24 cellular contexts compared by ENCODE assay signal in the genomic region with DNA sequence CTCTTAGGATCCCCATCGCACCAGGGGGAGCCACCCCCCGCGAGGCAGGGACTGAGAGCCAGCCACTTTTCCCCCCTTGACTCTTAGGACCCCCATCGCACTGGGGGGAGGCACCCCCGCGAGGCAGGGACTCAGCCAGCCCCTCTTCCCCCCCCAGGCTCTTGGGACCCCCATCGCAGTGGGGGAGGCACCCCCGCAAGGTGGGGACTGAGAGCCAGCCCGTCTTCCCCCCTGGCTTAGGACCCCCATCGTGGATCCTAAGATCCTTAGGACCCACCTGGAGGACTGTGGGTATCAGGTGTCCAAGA.
DNase-seq lines count a peak whose midpoint lies in the region; ATAC-seq, FAIRE-seq and TF ChIP-seq lines count a peak whose summit lies in the region.
"Had no signal": no experiment of that assay in that cellular context is flagged by ENCODE, and none has a peak within 500 bp of the region (broad histone marks: within the 10 kb centered on the region; RNA-seq: fewer than 3 reads in every experiment).

No MANE protein-coding gene starts in this region.

- H2AFZ ChIP-seq in K562 (ENCODE audit: low read depth, low read length), result no peak overlapping the region
- H2AFZ ChIP-seq: GM23338 had no signal

- DNase-seq in K562 (ENCODE audit: extremely low read depth in 1 of 4, low spot score in 3 of 4) (no peak), kidney (peak; percentile 49), posterior vena cava (ENCODE audit: low spot score) (peak; percentile 60), putamen (ENCODE audit: low spot score) (no peak), iPS-NIHi7 (ENCODE audit: extremely low spot score) (no peak)
- DNase-seq: 8988T; ACHN; AML-193; BE2C; CD4-positive, alpha-beta T cell; CD8-positive, alpha-beta memory T cell; DMS 273 treated with DMSO at 0.1 percent for 48 hours; DMS79; EL; GDM1; H9 had no signal

- TF ChIP-seq CTCF in K562 (IDR thresholded peaks at IDR 0.05 in 2 of 3, conservative IDR thresholded peaks at IDR 0.05 in 1 of 3; ENCODE audit: insufficient read depth in 2 of 3, low read depth in 1 of 3, low read length in 3 of 3), result no peak
- no peak for TF ChIP-seq CTCF in kidney (IDR thresholded peaks at IDR 0.05; ENCODE audit: borderline replicate concordance, extremely low read depth, insufficient read depth)

- H3K4me2 ChIP-seq in K562 (ENCODE audit: insufficient read depth, low read length), result no peak overlapping the region
- H3K4me2 ChIP-seq: A549; BLaER1 treated with 17β-estradiol and CSF1 and Interleukin-3, amounts not matched to agents 10 nM and 100 nM; GM23338 had no signal

- H3K36me3 ChIP-seq in K562 (ENCODE audit: control insufficient read depth, insufficient read depth, low read length), result no peaks in the 10 kb centered on the region
- no peaks in the 10 kb centered on the region for H3K36me3 ChIP-seq in kidney (ENCODE audit: control insufficient read depth in 1 of 2, insufficient read depth in 2 of 2, low read length in 2 of 2)
- H3K36me3 ChIP-seq: BE2C; BLaER1 treated with 17β-estradiol and CSF1 and Interleukin-3, amounts not matched to agents 10 nM and 100 nM had no signal

- intact Hi-C loops in K562 (cut with micrococcal nuclease) (no loop called here), kidney (cut with DNase I) (no loop called here), posterior vena cava (cut with DNase I) (loop anchor here in 1 of 2 donors (2.0 to 5.0 kb wide), 2 partner anchors 39 to 1209 kb away; no protein-coding TSS in a partner anchor)

- H3K9me1 ChIP-seq in K562 (ENCODE audit: control insufficient read depth, insufficient read depth, low read length), result no peaks in the 10 kb centered on the region

- H3K4me1 ChIP-seq in K562 (replicated peaks in 1 of 2; ENCODE audit: control insufficient read depth in 2 of 2, insufficient read depth in 2 of 2, low read length in 2 of 2), result peaks cover 0 to 13% of the 10 kb centered on the region in 2 experiments; a peak in 1 of 5 replicates
- no peaks in the 10 kb centered on the region for H3K4me1 ChIP-seq in kidney (ENCODE audit: control insufficient read depth in 1 of 2, insufficient read depth in 1 of 2, low read depth in 1 of 2, low read length in 2 of 2)
- H3K4me1 ChIP-seq: A549; BE2C; BLaER1 treated with 17β-estradiol and CSF1 and Interleukin-3, amounts not matched to agents 10 nM and 100 nM had no signal

- no peak for TF ChIP-seq POLR2A in K562 (conservative IDR thresholded peaks at IDR 0.05)

- WGBS in K562 (ENCODE audit: insufficient coverage, low coverage, missing lambda C conversion rate), result 1% methylated on average over 10 of the region's 10 CpGs

- FAIRE-seq in K562 (lab: Jason Lieb, UNC), result no peak
- FAIRE-seq in kidney (lab: Jason Lieb, UNC), result no peak
- FAIRE-seq: A549, D721Med, GM12878, GM19239 had no signal

- H4K20me1 ChIP-seq in K562 (replicated peaks; ENCODE audit: control insufficient read depth, insufficient read depth, low read length), result no peaks in the 10 kb centered on the region
- H4K20me1 ChIP-seq: BLaER1 treated with 17β-estradiol and CSF1 and Interleukin-3, amounts not matched to agents 10 nM and 100 nM had no signal

- TF ChIP-seq EP300 in K562 (IDR thresholded peaks at IDR 0.05; ENCODE audit: low read length), result no peak

- H3K4me3 ChIP-seq in K562, result no peak overlapping the region
- no peak overlapping the region for H3K4me3 ChIP-seq in kidney (ENCODE audit: low read length in 2 of 2)
- H3K4me3 ChIP-seq: A549; BLaER1 treated with 17β-estradiol and CSF1 and Interleukin-3, amounts not matched to agents 10 nM and 100 nM; GM12878; GM23338 had no signal

- no peak for TF ChIP-seq RAD21 in K562 (CRISPR knock-in tag; conservative IDR thresholded peaks at IDR 0.05 in 1 of 2, IDR thresholded peaks at IDR 0.05 in 1 of 2)

- H3K27me3 ChIP-seq in K562 (ENCODE audit: control insufficient read depth in 2 of 2, insufficient read depth in 2 of 2, low read length in 2 of 2), result no peaks in the 10 kb centered on the region
- H3K27me3 ChIP-seq: BE2C; BLaER1 treated with 17β-estradiol and CSF1 and Interleukin-3, amounts not matched to agents 10 nM and 100 nM had no signal

- POLR2A ChIA-PET in K562 (lab: Yijun Ruan, JAX), result no interaction called here

- in situ Hi-C loops in K562 (cut with MboI), result no loop called here

- H3K9me3 ChIP-seq in K562 (replicated peaks; ENCODE audit: control insufficient read depth, insufficient read depth, low read depth, low read length), result no peaks in the 10 kb centered on the region
- H3K9me3 ChIP-seq in kidney (ENCODE audit: control insufficient read depth in 1 of 2, low read length in 2 of 2), result no peaks in the 10 kb centered on the region
- H3K9me3 ChIP-seq: A549, BE2C had no signal

- H3K79me2 ChIP-seq in K562 (ENCODE audit: control insufficient read depth, insufficient read depth, low read length), result no peaks in the 10 kb centered on the region

- no peak for ATAC-seq in K562
- no peak for ATAC-seq in GM21526 (IDR thresholded peaks at IDR 0.05; ENCODE audit: low FRiP score, unreplicated experiment)
- ATAC-seq: A549, GM12878, GM23338, HCT116 had no signal

- CTCF ChIA-PET in K562 (lab: Yijun Ruan, JAX; ENCODE audit: low intra/inter-chr PET ratio), result no interaction called here

- H3K9ac ChIP-seq in K562 (ENCODE audit: insufficient read depth in 1 of 2, low read depth in 2 of 2, low read length in 2 of 2), result no peak overlapping the region
- no peak overlapping the region for H3K9ac ChIP-seq in kidney (ENCODE audit: low read length in 2 of 2)
- H3K9ac ChIP-seq: BLaER1 treated with 17β-estradiol and CSF1 and Interleukin-3, amounts not matched to agents 10 nM and 100 nM had no signal

- no TSS peak for BruUV-seq in K562 (replicated peaks; lab: Mats Ljungman, UMichigan)

- no peak overlapping the region for H3K27ac ChIP-seq in K562 (ENCODE audit: extremely low read depth, low read depth, low read length)
- no peak overlapping the region for H3K27ac ChIP-seq in kidney (ENCODE audit: low read depth in 2 of 2, low read length in 2 of 2)
- H3K27ac ChIP-seq: A549; BLaER1 treated with 17β-estradiol and CSF1 and Interleukin-3, amounts not matched to agents 10 nM and 100 nM had no signal

TF ChIP-seq in K562, 482 proteins besides CTCF, POLR2A, EP300 and RAD21:
- TF ChIP-seq, protein P1, sequence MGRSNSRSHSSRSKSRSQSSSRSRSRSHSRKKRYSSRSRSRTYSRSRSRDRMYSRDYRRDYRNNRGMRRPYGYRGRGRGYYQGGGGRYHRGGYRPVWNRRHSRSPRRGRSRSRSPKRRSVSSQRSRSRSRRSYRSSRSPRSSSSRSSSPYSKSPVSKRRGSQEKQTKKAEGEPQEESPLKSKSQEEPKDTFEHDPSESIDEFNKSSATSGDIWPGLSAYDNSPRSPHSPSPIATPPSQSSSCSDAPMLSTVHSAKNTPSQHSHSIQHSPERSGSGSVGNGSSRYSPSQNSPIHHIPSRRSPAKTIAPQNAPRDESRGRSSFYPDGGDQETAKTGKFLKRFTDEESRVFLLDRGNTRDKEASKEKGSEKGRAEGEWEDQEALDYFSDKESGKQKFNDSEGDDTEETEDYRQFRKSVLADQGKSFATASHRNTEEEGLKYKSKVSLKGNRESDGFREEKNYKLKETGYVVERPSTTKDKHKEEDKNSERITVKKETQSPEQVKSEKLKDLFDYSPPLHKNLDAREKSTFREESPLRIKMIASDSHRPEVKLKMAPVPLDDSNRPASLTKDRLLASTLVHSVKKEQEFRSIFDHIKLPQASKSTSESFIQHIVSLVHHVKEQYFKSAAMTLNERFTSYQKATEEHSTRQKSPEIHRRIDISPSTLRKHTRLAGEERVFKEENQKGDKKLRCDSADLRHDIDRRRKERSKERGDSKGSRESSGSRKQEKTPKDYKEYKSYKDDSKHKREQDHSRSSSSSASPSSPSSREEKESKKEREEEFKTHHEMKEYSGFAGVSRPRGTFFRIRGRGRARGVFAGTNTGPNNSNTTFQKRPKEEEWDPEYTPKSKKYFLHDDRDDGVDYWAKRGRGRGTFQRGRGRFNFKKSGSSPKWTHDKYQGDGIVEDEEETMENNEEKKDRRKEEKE (IDR thresholded peaks at IDR 0.05; ENCODE audit: borderline replicate concordance in 1 of 2, control insufficient read depth in 1 of 2, low read depth in 2 of 2, low read length in 1 of 2), result no peak
- 0 out of 2 replicates have a peak, but pooled peaks have one; percentile 6 for TF ChIP-seq IRF2 (CRISPR knock-in tag; IDR thresholded peaks at IDR 0.05)

Comparison
In these comparisons a context has a peak if more than half of its experiments do, and no peak if none do; other contexts are left out.
1. DNase-seq: peak in kidney (single experiment) and posterior vena cava (single experiment); none in K562 (0 of 4), putamen (single experiment) and iPS-NIHi7 (single experiment).